Comparison of ENCODE assay signal across 21 cellular contexts in genomic region chr5:120545951-120546350, GRCh38.
"Had no signal": no experiment of that assay in that cellular context is flagged by ENCODE, and none has a peak within 500 bp of the region (broad histone marks: within the 10 kb centered on the region; RNA-seq: fewer than 3 reads in every experiment).

No MANE protein-coding gene starts in this region.

- H3K4me3 ChIP-seq: ascending aorta, cardiac muscle cell, coronary artery, testis, transverse colon had no signal

- H3K36me3 ChIP-seq: ascending aorta, cardiac muscle cell, transverse colon had no signal

- H3K79me2 ChIP-seq: parathyroid adenoma had no signal

- H3K27ac ChIP-seq: ascending aorta, cardiac muscle cell, coronary artery, parathyroid adenoma, testis, transverse colon had no signal

- DNase-seq: activated CD4-positive, alpha-beta T cell treated with anti-CD3 and anti-CD28 coated beads for 4 hours; activated CD4-positive, alpha-beta T cell treated with anti-CD3 and anti-CD28 coated beads, Interleukin-2, amount 50 U/mL, for 4 hours; activated CD4-positive, CD25-positive, alpha-beta regulatory T cell; activated naive CD4-positive, alpha-beta T cell; activated T-cell treated with anti-CD3 and anti-CD28 coated beads for 4 hours; activated T-cell treated with anti-CD3 and anti-CD28 coated beads, Interleukin-2, amount 50 U/mL, for 72 hours; cerebellar nuclear complex; head of caudate nucleus; hippocampal formation; kidney; left colon; naive thymus-derived CD4-positive, alpha-beta T cell; right cardiac atrium; stimulated activated CD4-positive, alpha-beta T cell treated with anti-CD3 and anti-CD28 coated beads, Interleukin-2, amount 100 ng/mL, for 48 hours; stimulated activated naive CD4-positive, alpha-beta T cell treated with Interleukin-2 at 50 U/mL for 16 hours; testis; transverse colon had no signal

- H3K4me1 ChIP-seq: parathyroid adenoma, testis, transverse colon had no signal

- H3K9ac ChIP-seq: parathyroid adenoma had no signal

- H3K9me3 ChIP-seq: ascending aorta, testis, transverse colon had no signal

- H3K27me3 ChIP-seq: ascending aorta, cardiac muscle cell, testis, transverse colon had no signal

- H2AFZ ChIP-seq: parathyroid adenoma had no signal
